Comparison of ENCODE assay signal across 24 cellular contexts in genomic region chr6:82268301-82268846, GRCh38.
"Had no signal": no experiment of that assay in that cellular context is flagged by ENCODE, and none has a peak within 500 bp of the region (broad histone marks: within the 10 kb centered on the region; RNA-seq: fewer than 3 reads in every experiment).

No MANE protein-coding gene starts in this region.

- H3K27me3 ChIP-seq: body of pancreas, dorsolateral prefrontal cortex, esophagus muscularis mucosa, ovary, testis, uterus had no signal

- H3K4me1 Mint-ChIP-seq: activated naive CD8-positive, alpha-beta T cell treated with anti-CD3 and anti-CD28 coated beads, Interleukin-2, amount 10 ng/mL, durations not matched to agents 7 days and 5 days; activated T-helper 17 cell treated with anti-CD3 and anti-CD28 coated beads, Interleukin-2, amount 50 U/mL, for 72 hours; memory B cell; stimulated activated naive B cell treated with anti-CD40 and anti-IgM and Interleukin-4, amounts not matched to agents 10 μg/mL and 1 μg/mL and 100 μg/mL, for 72 hours had no signal

- H3K27ac Mint-ChIP-seq: activated naive CD8-positive, alpha-beta T cell treated with anti-CD3 and anti-CD28 coated beads, Interleukin-2, amount 10 ng/mL, durations not matched to agents 7 days and 5 days; activated T-cell treated with anti-CD3 and anti-CD28 coated beads, Interleukin-2, amount 50 U/mL, for 24 hours; activated T-helper 17 cell treated with anti-CD3 and anti-CD28 coated beads, Interleukin-2, amount 50 U/mL, for 72 hours; effector memory CD8-positive, alpha-beta T cell; memory B cell; natural killer cell treated with Interleukin-12 subunit alpha and Interleukin-12 subunit beta and Interleukin-15 and Interleukin-18, amount 100 ng/mL, for 72 hours; stimulated activated naive B cell treated with anti-CD40 and anti-IgM and Interleukin-4, amounts not matched to agents 10 μg/mL and 1 μg/mL and 100 μg/mL, for 72 hours; WTC11 had no signal

- H3K27ac ChIP-seq: body of pancreas, dorsolateral prefrontal cortex, esophagus muscularis mucosa, ovary, prostate gland, testis, uterus had no signal

- DNase-seq: activated CD8-positive, alpha-beta memory T cell treated with anti-CD3 and anti-CD28 coated beads for 24 hours; activated CD8-positive, alpha-beta memory T cell treated with anti-CD3 and anti-CD28 coated beads, Interleukin-2, amount 50 U/mL, for 4 hours; activated naive CD4-positive, alpha-beta T cell; activated naive CD8-positive, alpha-beta T cell treated with anti-CD3 and anti-CD28 coated beads, Interleukin-2, amount 10 ng/mL, durations not matched to agents 7 days and 5 days; activated T-cell treated with anti-CD3 and anti-CD28 coated beads, Interleukin-2, amount 50 U/mL, for 24 hours; body of pancreas; dorsolateral prefrontal cortex; effector memory CD8-positive, alpha-beta T cell; left colon; ovary; stimulated activated CD4-positive, alpha-beta T cell treated with anti-CD3 and anti-CD28 coated beads, Interleukin-2, amount 100 ng/mL, for 48 hours; stimulated activated CD8-positive, alpha-beta memory T cell treated with anti-CD3 and anti-CD28 coated beads, Interleukin-4, amount 100 ng/mL, for 48 hours; stimulated activated naive B cell treated with anti-CD40 and anti-IgM and Interleukin-4, amounts not matched to agents 10 μg/mL and 1 μg/mL and 100 μg/mL, for 72 hours; T-helper 9 cell; testis; trophoblast cell; uterus had no signal

- H3K4me3 ChIP-seq: body of pancreas, dorsolateral prefrontal cortex, esophagus muscularis mucosa, ovary, prostate gland, testis, uterus had no signal

- H3K36me3 ChIP-seq: esophagus muscularis mucosa, ovary, prostate gland, uterus had no signal

- FAIRE-seq: keratinocyte had no signal

- H3K4me3 Mint-ChIP-seq: activated naive CD8-positive, alpha-beta T cell treated with anti-CD3 and anti-CD28 coated beads, Interleukin-2, amount 10 ng/mL, durations not matched to agents 7 days and 5 days; activated T-cell treated with anti-CD3 and anti-CD28 coated beads, Interleukin-2, amount 50 U/mL, for 24 hours; activated T-helper 17 cell treated with anti-CD3 and anti-CD28 coated beads, Interleukin-2, amount 50 U/mL, for 72 hours; effector memory CD8-positive, alpha-beta T cell; memory B cell; natural killer cell treated with Interleukin-12 subunit alpha and Interleukin-12 subunit beta and Interleukin-15 and Interleukin-18, amount 100 ng/mL, for 72 hours; stimulated activated naive B cell treated with anti-CD40 and anti-IgM and Interleukin-4, amounts not matched to agents 10 μg/mL and 1 μg/mL and 100 μg/mL, for 72 hours; WTC11 had no signal

- H3K27me3 Mint-ChIP-seq: activated T-cell treated with anti-CD3 and anti-CD28 coated beads, Interleukin-2, amount 50 U/mL, for 24 hours; natural killer cell treated with Interleukin-12 subunit alpha and Interleukin-12 subunit beta and Interleukin-15 and Interleukin-18, amount 100 ng/mL, for 72 hours had no signal

- H3K9me3 ChIP-seq: body of pancreas, esophagus muscularis mucosa, ovary, prostate gland, testis, uterus had no signal

- H3K9me3 Mint-ChIP-seq: activated naive CD8-positive, alpha-beta T cell treated with anti-CD3 and anti-CD28 coated beads, Interleukin-2, amount 10 ng/mL, durations not matched to agents 7 days and 5 days; activated T-cell treated with anti-CD3 and anti-CD28 coated beads, Interleukin-2, amount 50 U/mL, for 24 hours; activated T-helper 17 cell treated with anti-CD3 and anti-CD28 coated beads, Interleukin-2, amount 50 U/mL, for 72 hours; effector memory CD8-positive, alpha-beta T cell; memory B cell; natural killer cell treated with Interleukin-12 subunit alpha and Interleukin-12 subunit beta and Interleukin-15 and Interleukin-18, amount 100 ng/mL, for 72 hours; stimulated activated naive B cell treated with anti-CD40 and anti-IgM and Interleukin-4, amounts not matched to agents 10 μg/mL and 1 μg/mL and 100 μg/mL, for 72 hours had no signal

- H3K4me1 ChIP-seq: body of pancreas, prostate gland, testis, uterus had no signal

- H3K36me3 Mint-ChIP-seq: activated naive CD8-positive, alpha-beta T cell treated with anti-CD3 and anti-CD28 coated beads, Interleukin-2, amount 10 ng/mL, durations not matched to agents 7 days and 5 days; memory B cell; natural killer cell treated with Interleukin-12 subunit alpha and Interleukin-12 subunit beta and Interleukin-15 and Interleukin-18, amount 100 ng/mL, for 72 hours; stimulated activated naive B cell treated with anti-CD40 and anti-IgM and Interleukin-4, amounts not matched to agents 10 μg/mL and 1 μg/mL and 100 μg/mL, for 72 hours; WTC11 had no signal

- ATAC-seq: activated T-helper 17 cell treated with anti-CD3 and anti-CD28 coated beads, Interleukin-2, amount 50 U/mL, for 72 hours; body of pancreas; effector memory CD8-positive, alpha-beta T cell; left colon; natural killer cell treated with Interleukin-12 subunit alpha and Interleukin-12 subunit beta and Interleukin-15 and Interleukin-18, amount 100 ng/mL, for 72 hours; stimulated activated naive B cell treated with anti-CD40 and anti-IgM and Interleukin-4, amounts not matched to agents 10 μg/mL and 1 μg/mL and 100 μg/mL, for 72 hours; WTC11 had no signal
